19 cellular contexts compared by ENCODE assay signal in the genomic region with DNA sequence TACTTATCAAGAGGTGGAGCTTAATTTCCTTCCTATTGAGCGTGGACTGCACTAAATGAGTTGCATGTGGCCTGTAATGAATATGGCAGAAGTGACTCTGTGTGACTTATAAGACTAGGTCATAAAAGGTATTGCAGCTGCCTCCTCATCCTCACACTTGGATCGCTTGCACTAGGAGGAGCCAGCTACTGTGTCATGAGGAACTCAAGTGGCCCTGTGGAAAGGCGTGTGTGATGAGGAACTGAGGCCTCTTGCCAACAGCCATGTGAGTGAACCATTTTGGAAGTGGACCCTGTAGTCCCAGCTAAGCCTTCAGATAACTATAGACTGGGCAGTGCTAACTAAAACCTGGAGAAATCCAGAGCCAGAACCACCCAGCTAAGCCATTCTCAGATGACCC.
"Had no signal": no experiment of that assay in that cellular context is flagged by ENCODE, and none has a peak within 500 bp of the region (broad histone marks: within the 10 kb centered on the region; RNA-seq: fewer than 3 reads in every experiment).

No MANE protein-coding gene starts in this region.

- H2AFZ ChIP-seq: neural progenitor cell had no signal

- H3K9me3 ChIP-seq: breast epithelium, colonic mucosa, thyroid gland had no signal

- H3K27me3 ChIP-seq: breast epithelium, colonic mucosa, thyroid gland had no signal

- H3K9ac ChIP-seq: neural progenitor cell had no signal

- H3K4me3 ChIP-seq: breast epithelium, colonic mucosa, neural progenitor cell, thyroid gland had no signal

- H3K36me3 ChIP-seq: breast epithelium, colonic mucosa, neural progenitor cell, thyroid gland had no signal

- ATAC-seq: left lobe of liver; naive thymus-derived CD8-positive, alpha-beta T cell had no signal

- H3K4me2 ChIP-seq: neural progenitor cell had no signal

- DNase-seq: activated CD4-positive, alpha-beta memory T cell treated with anti-CD3 and anti-CD28 coated beads for 36 hours; activated CD4-positive, alpha-beta T cell treated with anti-CD3 and anti-CD28 coated beads for 48 hours; activated CD4-positive, CD25-positive, alpha-beta regulatory T cell; activated naive CD4-positive, alpha-beta T cell treated with Interleukin-2 at 50 U/mL for 16 hours; activated naive CD8-positive, alpha-beta T cell treated with anti-CD3 and anti-CD28 coated beads for 36 hours; activated T-cell treated with anti-CD3 and anti-CD28 coated beads, Interleukin-2, amount 50 U/mL, for 48 hours; amniotic stem cell; colonic mucosa; endodermal cell; kidney; naive thymus-derived CD8-positive, alpha-beta T cell; stimulated activated CD4-positive, alpha-beta T cell treated with anti-CD3 and anti-CD28 coated beads, Interleukin-2, amount 100 ng/mL, for 48 hours; stimulated activated CD8-positive, alpha-beta memory T cell treated with anti-CD3 and anti-CD28 coated beads, Interleukin-4, amount 100 ng/mL, for 48 hours; stimulated activated naive CD4-positive, alpha-beta T cell; T1000; thyroid gland had no signal

- H3K27ac ChIP-seq: breast epithelium, colonic mucosa, neural progenitor cell, thyroid gland had no signal

- H3K4me1 ChIP-seq: breast epithelium, colonic mucosa, thyroid gland had no signal
